In genomic region chr17:7989781-7990655, GRCh38 we compare ENCODE assay signal across 2 cellular contexts.
A peak's percentile ranks its signal among the peaks of the same experiment; 100 is the strongest.
TF ChIP-seq lines count a peak whose summit lies in the region.

No MANE protein-coding gene starts in this region.

TF ChIP-seq in HEK293T, 16 proteins besides CTCF, POLR2A, EP300 and RAD21:
- peak; percentile 46; the same call in 1 of the 2 replicates for TF ChIP-seq ELF4 (IDR thresholded peaks at IDR 0.05)
- no peak for TF ChIP-seq BHLHE40 (IDR thresholded peaks at IDR 0.05; ENCODE audit: borderline replicate concordance)
- peak; percentile 76 for TF ChIP-seq L3MBTL2 (conservative IDR thresholded peaks at IDR 0.05)

TF ChIP-seq in GM12878, 131 proteins besides CTCF, POLR2A, EP300 and RAD21 (continues in another document):
- peak; percentile 80 for TF ChIP-seq NKRF (conservative IDR thresholded peaks at IDR 0.05)
- no peak for TF ChIP-seq WRNIP1 (IDR thresholded peaks at IDR 0.05; ENCODE audit: borderline replicate concordance, low read depth, low read length)
- TF ChIP-seq ZBED1 (IDR thresholded peaks at IDR 0.05; ENCODE audit: borderline replicate concordance): no peak
- TF ChIP-seq TARDBP (IDR thresholded peaks at IDR 0.05; ENCODE audit: borderline replicate concordance): no peak
- peak; percentile 62 for TF ChIP-seq E4F1 (IDR thresholded peaks at IDR 0.05; ENCODE audit: borderline replicate concordance, partially characterized antibody)
- TF ChIP-seq ZSCAN29 (IDR thresholded peaks at IDR 0.05): no peak
- TF ChIP-seq ATF3 (IDR thresholded peaks at IDR 0.05; ENCODE audit: borderline replicate concordance, extremely low read depth, low read depth, low read length): no peak
- TF ChIP-seq ZNF384 (IDR thresholded peaks at IDR 0.05; ENCODE audit: borderline replicate concordance, low read depth, low read length): 0 out of 2 replicates have a peak, but pooled peaks have one; percentile 11
- no peak for TF ChIP-seq NR2C2 (IDR thresholded peaks at IDR 0.05; ENCODE audit: borderline replicate concordance, control insufficient read depth, insufficient read length, low read depth)
- TF ChIP-seq TCF12 (IDR thresholded peaks at IDR 0.05; ENCODE audit: low read depth, low read length): no peak
- TF ChIP-seq POU2F2 (IDR thresholded peaks at IDR 0.05; ENCODE audit: borderline replicate concordance, low read depth, low read length): no peak; the same call in 2 of the 3 replicates
- peak; percentile 93 for TF ChIP-seq RB1 (IDR thresholded peaks at IDR 0.05; ENCODE audit: borderline replicate concordance)
- TF ChIP-seq DPF2 (IDR thresholded peaks at IDR 0.05): peak; percentile 53
- no peak for TF ChIP-seq JUND (IDR thresholded peaks at IDR 0.05; ENCODE audit: low read depth, low read length)
- TF ChIP-seq RELB (IDR thresholded peaks at IDR 0.05; ENCODE audit: low read depth): peak; percentile 23; the same call in 1 of the 2 replicates
- no peak for TF ChIP-seq JUNB (IDR thresholded peaks at IDR 0.05)
- no peak for TF ChIP-seq RFX5 (IDR thresholded peaks at IDR 0.05; ENCODE audit: low read depth, low read length)
- no peak for TF ChIP-seq ZBTB4 (CRISPR knock-in tag; IDR thresholded peaks at IDR 0.05)
- TF ChIP-seq BCL3 (IDR thresholded peaks at IDR 0.05; ENCODE audit: borderline replicate concordance, insufficient read depth, low read depth, low read length, poor library complexity, severe bottlenecking): no peak
- TF ChIP-seq BACH1 (IDR thresholded peaks at IDR 0.05; ENCODE audit: borderline replicate concordance): 0 out of 2 replicates have a peak, but pooled peaks have one; percentile 35
- TF ChIP-seq NR2C1 (IDR thresholded peaks at IDR 0.05): no peak
- no peak for TF ChIP-seq KLF5 (IDR thresholded peaks at IDR 0.05; ENCODE audit: partially characterized antibody)
- no peak for TF ChIP-seq IRF5 (IDR thresholded peaks at IDR 0.05; ENCODE audit: borderline replicate concordance)
- TF ChIP-seq GABPA (IDR thresholded peaks at IDR 0.05; ENCODE audit: low read depth): no peak
- TF ChIP-seq NFYA (IDR thresholded peaks at IDR 0.05; ENCODE audit: borderline replicate concordance, low read depth, low read length): no peak
- peak; percentile 36; the same call in 1 of the 2 replicates for TF ChIP-seq HDGF (IDR thresholded peaks at IDR 0.05)
- TF ChIP-seq IRF3 (IDR thresholded peaks at IDR 0.05): no peak
- TF ChIP-seq ETV6 (conservative IDR thresholded peaks at IDR 0.05 in 1 of 2, IDR thresholded peaks at IDR 0.05 in 1 of 2; ENCODE audit: borderline replicate concordance in 1 of 2, low read depth in 1 of 2): no peak
- TF ChIP-seq ZNF24 (IDR thresholded peaks at IDR 0.05): no peak
- TF ChIP-seq SREBF1 (IDR thresholded peaks at IDR 0.05; ENCODE audit: low read length): no peak
- TF ChIP-seq SMARCA5 (IDR thresholded peaks at IDR 0.05): peak; percentile 89
- TF ChIP-seq KDM1A (IDR thresholded peaks at IDR 0.05; ENCODE audit: borderline replicate concordance): no peak
- TF ChIP-seq LARP7 (IDR thresholded peaks at IDR 0.05): peak; percentile 88
- no peak for TF ChIP-seq ZNF592 (IDR thresholded peaks at IDR 0.05)
- no peak for TF ChIP-seq PBX3 (IDR thresholded peaks at IDR 0.05; ENCODE audit: insufficient replicate concordance, low read depth, low read length)
- TF ChIP-seq ATF7 (IDR thresholded peaks at IDR 0.05; ENCODE audit: low read depth): no peak
